ENCODE assay signal across 1 cellular context in genomic region chr6:36202101-36202500, GRCh38.
TF ChIP-seq lines count a peak whose summit lies in the region.

No MANE protein-coding gene starts in this region.

TF ChIP-seq in neural cell, 6 proteins besides CTCF, POLR2A, EP300 and RAD21 (continued from another document):
- TF ChIP-seq REST (IDR thresholded peaks at IDR 0.05; ENCODE audit: borderline replicate concordance) (no peak), MXI1 (conservative IDR thresholded peaks at IDR 0.05; ENCODE audit: poor library complexity, severe bottlenecking) (no peak), SMC3 (conservative IDR thresholded peaks at IDR 0.05; ENCODE audit: poor library complexity) (no peak), POLR2AphosphoS5 (IDR thresholded peaks at IDR 0.05) (no peak), EZH2 (IDR thresholded peaks at IDR 0.05; ENCODE audit: borderline replicate concordance, insufficient read depth, low read length, poor library complexity, severe bottlenecking) (no peak)
TF ChIP-seq in neural cell: peak in this region for 0.
